15 cellular contexts compared by ENCODE assay signal in genomic region chr1:15765495-15766194, GRCh38. TPM values are rescaled to one million over a fixed set of nuclear protein-coding genes. Genes with fewer than 3 reads are reported as not detected.
A peak's percentile ranks its signal among the peaks of the same experiment; 100 is the strongest.
DNase-seq lines count a peak whose midpoint lies in the region; ATAC-seq, FAIRE-seq and TF ChIP-seq lines count a peak whose summit lies in the region.
"Had no signal": no experiment of that assay in that cellular context is flagged by ENCODE, and none has a peak within 500 bp of the region (broad histone marks: within the 10 kb centered on the region; RNA-seq: fewer than 3 reads in every experiment).

No MANE protein-coding gene starts in this region.

- TF ChIP-seq CTCF in astrocyte of the spinal cord (IDR thresholded peaks at IDR 0.05; ENCODE audit: low read depth, low read length) (no peak), hepatocyte (IDR thresholded peaks at IDR 0.05; ENCODE audit: poor library complexity) (no peak)

- H3K4me2 ChIP-seq in hepatocyte = no peak overlapping the region

- peaks cover 61% of the 10 kb centered on the region for H3K79me2 ChIP-seq in hepatocyte

- H3K4me3 ChIP-seq in astrocyte of the spinal cord (ENCODE audit: low read depth, low read length) (no peak overlapping the region), hepatocyte (no peak overlapping the region)
- H3K4me3 ChIP-seq: ovary had no signal

- no peak overlapping the region for H2AFZ ChIP-seq in hepatocyte

- H3K27me3 ChIP-seq in hepatocyte = no peaks in the 10 kb centered on the region
- H3K27me3 ChIP-seq: ovary had no signal

- H3K27ac ChIP-seq in hepatocyte = peak overlapping the region; percentile 40
- H3K27ac ChIP-seq: ovary had no signal

- peaks cover 44% of the 10 kb centered on the region for H4K20me1 ChIP-seq in hepatocyte (ENCODE audit: insufficient read depth, poor library complexity, severe bottlenecking)

- DNase-seq in HT1080 (ENCODE audit: low read depth) (peak; percentile 98), astrocyte of the spinal cord (ENCODE audit: low read depth, low spot score) (peak; percentile 88), hepatocyte (ENCODE audit: low spot score) (peak; percentile 60), urothelium cell line (ENCODE audit: low spot score) (peak; percentile 82), NOMO-1 treated with DMSO at 0.1 percent for 48 hours (lab: John Stamatoyannopoulos, UW; ENCODE audit: unreplicated experiment) (no peak)
- DNase-seq: activated CD4-positive, alpha-beta T cell treated with anti-CD3 and anti-CD28 coated beads, Interleukin-2, amount 10 ng/mL, durations not matched to agents 24 days and 14 days; EL; HCEC 1CT; kidney glomerular epithelial cell; NCI-H1436; ovary; SIG-M5 had no signal

- no peaks in the 10 kb centered on the region for H3K36me3 ChIP-seq in hepatocyte (replicated peaks; ENCODE audit: insufficient read depth, low read depth)
- H3K36me3 ChIP-seq: ovary had no signal

- ATAC-seq in HG02973 (IDR thresholded peaks at IDR 0.05; ENCODE audit: unreplicated experiment) (no peak), GM19455 (IDR thresholded peaks at IDR 0.05; ENCODE audit: unreplicated experiment) (no peak)

- H3K4me1 ChIP-seq in hepatocyte (ENCODE audit: insufficient read depth) = peaks cover 33% of the 10 kb centered on the region

- H3K9me2 ChIP-seq in hepatocyte (replicated peaks; ENCODE audit: insufficient read depth) = no peaks in the 10 kb centered on the region

- 88% methylated on average over 20 of the region's 20 CpGs for WGBS in hepatocyte (ENCODE audit: low lambda C conversion rate, missing lambda C conversion rate)

- in situ Hi-C loops in astrocyte of the spinal cord (cut with HindIII; ENCODE audit: low sequenced_read_pairs) = no loop called here

- no peak for FAIRE-seq in urothelium cell line (lab: Jason Lieb, UNC)
- FAIRE-seq: endometrium had no signal

- H3K9me3 ChIP-seq in hepatocyte (ENCODE audit: low read depth) = no peaks in the 10 kb centered on the region
- H3K9me3 ChIP-seq: ovary had no signal

RNA-seq across cellular contexts. Expression of gene FBLIM1, which starts 7.0 kb away (rescaled TPM):
- 80.6 and 82.6 TPM in 2 replicates for total RNA-seq in HT1080 (2014; rRNA removed; shearing (Covaris generic))
- polyA plus RNA-seq in HT1080 (2015; cell fraction: cytosol; rRNA removed) = 54.9 and 56.2 TPM in 2 replicates
- polyA plus RNA-seq in HT1080 (2015; cell fraction: nucleus; rRNA removed) = 50.8 and 68.3 TPM in 2 replicates
- total RNA-seq in hepatocyte = 109 and 117 TPM in 2 replicates
- 102 and 120 TPM in 2 replicates for polyA plus RNA-seq in hepatocyte
- total RNA-seq: activated CD4-positive, alpha-beta T cell treated with anti-CD3 and anti-CD28 coated beads, Interleukin-2, amount 10 ng/mL, durations not matched to agents 24 days and 14 days had no signal

RNA-seq across cellular contexts. Expression of gene TMEM82, which starts 23.3 kb away (rescaled TPM):
- not detected in 2 replicates for total RNA-seq in HT1080 (2014; rRNA removed; shearing (Covaris generic))
- not detected in 2 replicates for polyA plus RNA-seq in HT1080 (2015; cell fraction: cytosol; rRNA removed)
- not detected in 2 replicates for polyA plus RNA-seq in HT1080 (2015; cell fraction: nucleus; rRNA removed)
- total RNA-seq in hepatocyte = 10.7 and 11.9 TPM in 2 replicates
- 14.7 and 16.4 TPM in 2 replicates for polyA plus RNA-seq in hepatocyte
- total RNA-seq: activated CD4-positive, alpha-beta T cell treated with anti-CD3 and anti-CD28 coated beads, Interleukin-2, amount 10 ng/mL, durations not matched to agents 24 days and 14 days; ovary had no signal
- polyA plus RNA-seq: ovary had no signal

RNA-seq across cellular contexts. Expression of gene SLC25A34, which starts 29.6 kb away (rescaled TPM):
- total RNA-seq in HT1080 (2014; rRNA removed; shearing (Covaris generic)) = 0.07 and 0.16 TPM in 2 replicates
- 0.02 TPM in 1 of 2 replicates, not detected in the other for polyA plus RNA-seq in HT1080 (2015; cell fraction: cytosol; rRNA removed)
- polyA plus RNA-seq in HT1080 (2015; cell fraction: nucleus; rRNA removed) = 1.4 and 2.3 TPM in 2 replicates
- 0.68 and 0.87 TPM in 2 replicates for total RNA-seq in hepatocyte
- polyA plus RNA-seq in hepatocyte = 0.71 and 0.77 TPM in 2 replicates

RNA-seq across cellular contexts. Expression of gene UQCRHL, which starts 41.8 kb away (rescaled TPM):
- total RNA-seq in HT1080 (2014; rRNA removed; shearing (Covaris generic)) = 12.4 and 31.0 TPM in 2 replicates
- polyA plus RNA-seq in HT1080 (2015; cell fraction: cytosol; rRNA removed) = 4.0 and 6.9 TPM in 2 replicates
- polyA plus RNA-seq in HT1080 (2015; cell fraction: nucleus; rRNA removed) = 0.84 and 1.4 TPM in 2 replicates
- 2.0 and 2.6 TPM in 2 replicates for total RNA-seq in hepatocyte
- polyA plus RNA-seq in hepatocyte = 1.0 and 1.8 TPM in 2 replicates

Comparison
In these comparisons a context has a peak if more than half of its experiments do, and no peak if none do; other contexts are left out.
1. RNA of gene TMEM82, which starts 23.3 kb away (total RNA-seq): 10.7 to 11.9 TPM in hepatocyte; not detected in HT1080; every median in the first group is over 10 times any median in the second.